Comparison of ENCODE assay signal across 15 cellular contexts in genomic region chr17:75241502-75241901, GRCh38. TPM values are rescaled to one million over a fixed set of nuclear protein-coding genes. Genes with fewer than 3 reads are reported as not detected.
DNase-seq lines count a peak whose midpoint lies in the region; ATAC-seq, FAIRE-seq and TF ChIP-seq lines count a peak whose summit lies in the region.
"Had no signal": no experiment of that assay in that cellular context is flagged by ENCODE, and none has a peak within 500 bp of the region (broad histone marks: within the 10 kb centered on the region; RNA-seq: fewer than 3 reads in every experiment).

No MANE protein-coding gene starts in this region.

- H4K20me1 ChIP-seq in OCI-LY1 (ENCODE audit: insufficient read depth, low read length): no peaks in the 10 kb centered on the region

- H3F3A ChIP-seq in OCI-LY1 (ENCODE audit: insufficient read depth, low read length): peaks cover 8% of the 10 kb centered on the region

- H3K27me3 Mint-ChIP-seq in CD4-positive, alpha-beta T cell: no peaks in the 10 kb centered on the region
- no peaks in the 10 kb centered on the region for H3K27me3 Mint-ChIP-seq in dendritic cell treated with granulocyte-macrophage colony-stimulating factor and Interleukin-4, amounts not matched to agents 40 ng/mL and 50 ng/mL, for 4 days

- H3K9me3 ChIP-seq in CD4-positive, alpha-beta T cell (ENCODE audit: control insufficient read depth, low read length): no peaks in the 10 kb centered on the region
- H3K9me3 ChIP-seq in OCI-LY1 (ENCODE audit: low read length): no peaks in the 10 kb centered on the region
- no peaks in the 10 kb centered on the region for H3K9me3 ChIP-seq in psoas muscle

- H3K4me1 ChIP-seq in OCI-LY1 (ENCODE audit: insufficient read depth, low read length, severe bottlenecking): peaks cover 52% of the 10 kb centered on the region
- H3K4me1 ChIP-seq in psoas muscle: peaks cover 8% of the 10 kb centered on the region
- H3K4me1 ChIP-seq: neural progenitor cell had no signal

- no peaks in the 10 kb centered on the region for H3K27me3 ChIP-seq in CD4-positive, alpha-beta T cell (ENCODE audit: control insufficient read depth, insufficient read depth, low read length)
- H3K27me3 ChIP-seq in OCI-LY1 (ENCODE audit: insufficient read depth, low read length): no peaks in the 10 kb centered on the region
- H3K27me3 ChIP-seq in psoas muscle (ENCODE audit: insufficient read depth in 3 of 3, low read length in 2 of 3): no peaks in the 10 kb centered on the region
- H3K27me3 ChIP-seq: neural progenitor cell had no signal

- H3K4me1 Mint-ChIP-seq in CD4-positive, alpha-beta T cell (ENCODE audit: low read depth): peaks cover 29% of the 10 kb centered on the region
- H3K4me1 Mint-ChIP-seq in dendritic cell treated with granulocyte-macrophage colony-stimulating factor and Interleukin-4, amounts not matched to agents 40 ng/mL and 50 ng/mL, for 4 days (ENCODE audit: low read depth): peaks cover 83% of the 10 kb centered on the region
- H3K4me1 Mint-ChIP-seq: neural progenitor cell had no signal

- no peaks in the 10 kb centered on the region for H3K79me2 ChIP-seq in OCI-LY1 (ENCODE audit: insufficient read depth, low read length)

- CTCF ChIA-PET in CD4-positive, alpha-beta T cell (lab: Charles Lee): interaction anchor here (1.4 to 5.2 kb wide), 5 partner anchors 20 to 127 kb away, joined by 3 to 31 read pairs (median 5); partner anchors contain the start of genes GGA3, MIF4GD, MRPS7 and SLC25A19

- H3K9ac ChIP-seq in OCI-LY1 (ENCODE audit: low read length): no peak overlapping the region; the same call in 1 of the 2 replicates
- H3K9ac ChIP-seq: neural progenitor cell had no signal

- no peak for FAIRE-seq in frontal cortex (lab: Jason Lieb, UNC)

- 67 to 79% (median 71%) methylated on average over 9 of the region's 9 CpGs for WGBS in psoas muscle, 3 donors

- no peak overlapping the region for H3K4me2 ChIP-seq in OCI-LY1 (ENCODE audit: low read length)
- H3K4me2 ChIP-seq: neural progenitor cell, PC-9 had no signal

- H2AFZ ChIP-seq in OCI-LY1 (ENCODE audit: low read length): no peak overlapping the region
- H2AFZ ChIP-seq: neural progenitor cell, PC-9 had no signal

- peak overlapping the region; percentile 92 for H3K27ac Mint-ChIP-seq in CD4-positive, alpha-beta T cell
- H3K27ac Mint-ChIP-seq in dendritic cell treated with granulocyte-macrophage colony-stimulating factor and Interleukin-4, amounts not matched to agents 40 ng/mL and 50 ng/mL, for 4 days: peak overlapping the region; percentile 74

- H3K9me3 Mint-ChIP-seq in CD4-positive, alpha-beta T cell: no peaks in the 10 kb centered on the region
- H3K9me3 Mint-ChIP-seq in dendritic cell treated with granulocyte-macrophage colony-stimulating factor and Interleukin-4, amounts not matched to agents 40 ng/mL and 50 ng/mL, for 4 days: no peaks in the 10 kb centered on the region
- H3K9me3 Mint-ChIP-seq: activated T-helper 2 cell treated with anti-CD3 and anti-CD28 coated beads, Interferon-gamma antibody, Interleukin-2, Interleukin-4, amounts not matched to agents 10 μg/mL and 5 μg/mL and 100 μg/mL, durations not matched to agents 14 hours and 24 hours and 36 hours; neural progenitor cell had no signal

- intact Hi-C loops in CD4-positive, alpha-beta T cell (cut with DNase I, micrococcal nuclease): loop anchor here in 1 of 2 experiments (2.0 kb wide), 1 partner anchor 171 kb away; no protein-coding TSS in a partner anchor
- intact Hi-C loops in dendritic cell treated with granulocyte-macrophage colony-stimulating factor and Interleukin-4, amounts not matched to agents 40 ng/mL and 50 ng/mL, for 4 days (cut with micrococcal nuclease): no loop called here
- intact Hi-C loops in psoas muscle (cut with DNase I): no loop called here

- H3K9me2 ChIP-seq in OCI-LY1 (ENCODE audit: low read depth, low read length): no peaks in the 10 kb centered on the region

- H3K4me3 Mint-ChIP-seq in CD4-positive, alpha-beta T cell: no peak overlapping the region
- H3K4me3 Mint-ChIP-seq in dendritic cell treated with granulocyte-macrophage colony-stimulating factor and Interleukin-4, amounts not matched to agents 40 ng/mL and 50 ng/mL, for 4 days: no peak overlapping the region

- TF ChIP-seq CTCF in CD4-positive, alpha-beta T cell (IDR thresholded peaks at IDR 0.05): no peak
- TF ChIP-seq CTCF in OCI-LY1 (IDR thresholded peaks at IDR 0.05; ENCODE audit: low read length) (no peak), psoas muscle (IDR thresholded peaks at IDR 0.05) (no peak)

- no peak for DNase-seq in CD4-positive, alpha-beta T cell
- DNase-seq in psoas muscle (no peak), C1 segment of cervical spinal cord (lab: John Stamatoyannopoulos, UW) (no peak), frontal cortex (ENCODE audit: low spot score in 2 of 2) (no peak), NCI-H69 (lab: John Stamatoyannopoulos, UW) (no peak)
- DNase-seq in stimulated activated CD4-positive, alpha-beta T cell treated with anti-CD3 and anti-CD28 coated beads, Interleukin-1b, Interleukin-23, amount 100 ng/mL, for 48 hours: no peak
- DNase-seq: dermis blood vessel endothelial cell, NCI-H187 treated with DMSO at 0.1 percent for 48 hours, NCI-H524 treated with DMSO at 0.1 percent for 48 hours, PC-9 had no signal

- H3K36me3 Mint-ChIP-seq in CD4-positive, alpha-beta T cell (ENCODE audit: low read depth): peaks cover 95% of the 10 kb centered on the region
- H3K36me3 Mint-ChIP-seq in dendritic cell treated with granulocyte-macrophage colony-stimulating factor and Interleukin-4, amounts not matched to agents 40 ng/mL and 50 ng/mL, for 4 days (ENCODE audit: low read depth): peaks cover 100% of the 10 kb centered on the region

- no peak for ATAC-seq in CD4-positive, alpha-beta T cell (ENCODE audit: poor library complexity)
- no peak for ATAC-seq in psoas muscle

- no peak overlapping the region for H3K27ac ChIP-seq in CD4-positive, alpha-beta T cell (ENCODE audit: low read depth, low read length)
- H3K27ac ChIP-seq in OCI-LY1 (ENCODE audit: low read depth, low read length, poor library complexity, severe bottlenecking) (peak overlapping the region; percentile 94), psoas muscle (peak overlapping the region; percentile 65)
- H3K27ac ChIP-seq: PC-9 had no signal

- POLR2A ChIA-PET in CD4-positive, alpha-beta T cell (lab: Charles Lee): interaction anchor here (1.4 kb wide), 1 partner anchor 20 kb away, joined by 6 read pairs; the partner anchor contains the start of genes GGA3 and MRPS7

- no peak overlapping the region for H3K4me3 ChIP-seq in OCI-LY1 (ENCODE audit: low read depth, low read length, poor library complexity, severe bottlenecking)
- H3K4me3 ChIP-seq in psoas muscle: no peak overlapping the region
- H3K4me3 ChIP-seq: neural progenitor cell, PC-9, skin epidermis had no signal

- H3K36me3 ChIP-seq in OCI-LY1 (ENCODE audit: insufficient read depth, low read length) (peaks cover 83% of the 10 kb centered on the region), psoas muscle (ENCODE audit: insufficient read depth in 1 of 2, low read depth in 1 of 2) (peaks cover 3 to 100% of the 10 kb centered on the region in 2 donors)
- H3K36me3 ChIP-seq: neural progenitor cell had no signal

RNA-seq across cellular contexts. Expression of gene GGA3, which starts 19.9 kb away (rescaled TPM):
- total RNA-seq in CD4-positive, alpha-beta T cell: 10 to 100 TPM; 88.8 to 96.5 TPM
- total RNA-seq in psoas muscle (10 to 100 TPM; 21.3 to 40.6 (median 30.2) TPM), frontal cortex (15.1 TPM)
- polyA plus RNA-seq in psoas muscle: 10 to 100 TPM; 13.8 to 37.4 (median 27.3) TPM

RNA-seq across cellular contexts. Expression of gene MRPS7, which starts 20.2 kb away (rescaled TPM):
- total RNA-seq in CD4-positive, alpha-beta T cell: 10 to 100 TPM; 33.2 to 35.2 TPM
- total RNA-seq in psoas muscle: 100 to 1,000 TPM; 105 to 161 (median 131) TPM
- 100 to 1,000 TPM in 2 of 3 donors, 10 to 100 TPM in 1; 98.2 to 165 (median 122) TPM for polyA plus RNA-seq in psoas muscle
- total RNA-seq in frontal cortex: 37.1 TPM

RNA-seq across cellular contexts. Expression of gene MIF4GD, which starts 29.5 kb away (rescaled TPM):
- 10 to 100 TPM; 29.4 to 32.4 TPM for total RNA-seq in CD4-positive, alpha-beta T cell
- total RNA-seq in psoas muscle (10 to 100 TPM; 19.2 to 45.8 (median 37.6) TPM), frontal cortex (8.2 TPM)
- polyA plus RNA-seq in psoas muscle: 10 to 100 TPM; 27.9 to 44.8 (median 32.2) TPM

RNA-seq across cellular contexts. Expression of gene NUP85, which starts 36.0 kb away (rescaled TPM):
- 10 to 100 TPM; 84.7 to 89.2 TPM for total RNA-seq in CD4-positive, alpha-beta T cell
- total RNA-seq in psoas muscle (10 to 100 TPM; 19.3 to 32.9 (median 22.0) TPM), frontal cortex (28.1 TPM)
- 10 to 100 TPM; 15.1 to 24.7 (median 17.1) TPM for polyA plus RNA-seq in psoas muscle

RNA-seq across cellular contexts. Expression of gene SLC25A19, which starts 47.7 kb away (rescaled TPM):
- 10 to 100 TPM; 11.1 to 12.0 TPM for total RNA-seq in CD4-positive, alpha-beta T cell
- 10 to 100 TPM; 11.3 to 41.7 (median 16.0) TPM for total RNA-seq in psoas muscle
- 10 to 100 TPM; 24.9 to 52.7 (median 34.5) TPM for polyA plus RNA-seq in psoas muscle
- total RNA-seq in frontal cortex: 6.9 TPM
